Comparison of ENCODE assay signal across 1 cellular context in genomic region chr17:7252176-7253043, GRCh38.
TF ChIP-seq lines count a peak whose summit lies in the region.

TSS of gene ELP5 (plus strand) at chr17:7252215. CDS start at chr17:7252551, 336 bp downstream.

TF ChIP-seq in HEK293, 187 proteins besides CTCF, POLR2A, EP300 and RAD21 (continued from another document and continues in another):
- TF ChIP-seq PRDM2 (tag by site-specific recombination; IDR thresholded peaks at IDR 0.05; ENCODE audit: borderline replicate concordance) (no peak), SCRT2 (tag by site-specific recombination; IDR thresholded peaks at IDR 0.05) (0 out of 2 replicates have a peak, but pooled peaks have one; percentile 56), ZNF426 (tag by site-specific recombination; IDR thresholded peaks at IDR 0.05) (no peak), ZNF692 (tag by site-specific recombination; IDR thresholded peaks at IDR 0.05) (peak; percentile 96), ZNF211 (tag by site-specific recombination; IDR thresholded peaks at IDR 0.05; ENCODE audit: low read depth) (no peak), ZBTB48 (tag by site-specific recombination; IDR thresholded peaks at IDR 0.05) (peak; percentile 93), SP7 (tag by site-specific recombination; IDR thresholded peaks at IDR 0.05) (peak; percentile 85), ZNF19 (tag by site-specific recombination; IDR thresholded peaks at IDR 0.05; ENCODE audit: low read depth) (no peak), ZNF768 (tag by site-specific recombination; IDR thresholded peaks at IDR 0.05) (no peak), REPIN1 (tag by site-specific recombination; IDR thresholded peaks at IDR 0.05; ENCODE audit: low read depth) (0 out of 2 replicates have a peak, but pooled peaks have one; percentile 36), BCL11B (tag by site-specific recombination; IDR thresholded peaks at IDR 0.05; ENCODE audit: low read depth) (peak; percentile 83; the same call in 1 of the 2 replicates), ZEB2 (tag by site-specific recombination; IDR thresholded peaks at IDR 0.05) (peak; percentile 92), ZXDB (tag by site-specific recombination; IDR thresholded peaks at IDR 0.05) (peak; percentile 82), ZNF202 (tag by site-specific recombination; IDR thresholded peaks at IDR 0.05; ENCODE audit: borderline replicate concordance) (no peak), ZNF24 (tag by site-specific recombination; IDR thresholded peaks at IDR 0.05) (peak; percentile 93), KLF7 (tag by site-specific recombination; IDR thresholded peaks at IDR 0.05; ENCODE audit: borderline replicate concordance) (peak; percentile 64; the same call in 1 of the 2 replicates), GLI2 (tag by site-specific recombination; IDR thresholded peaks at IDR 0.05; ENCODE audit: borderline replicate concordance, low read depth) (no peak), SP2 (tag by site-specific recombination; IDR thresholded peaks at IDR 0.05) (peak; percentile 25; the same call in 1 of the 2 replicates), REST (tag by site-specific recombination; IDR thresholded peaks at IDR 0.05) (0 out of 2 replicates have a peak, but pooled peaks have one; percentile 26), ZNF677 (tag by site-specific recombination; IDR thresholded peaks at IDR 0.05) (no peak), ZNF514 (tag by site-specific recombination; IDR thresholded peaks at IDR 0.05) (no peak), MZF1 (tag by site-specific recombination; IDR thresholded peaks at IDR 0.05; ENCODE audit: borderline replicate concordance) (no peak), KLF1 (tag by site-specific recombination; IDR thresholded peaks at IDR 0.05) (no peak; the same call in 1 of the 2 replicates), ZNF623 (tag by site-specific recombination; IDR thresholded peaks at IDR 0.05) (no peak), ZNF707 (tag by site-specific recombination; IDR thresholded peaks at IDR 0.05) (no peak), ZFP37 (tag by site-specific recombination; IDR thresholded peaks at IDR 0.05) (peak; percentile 96), ZNF423 (tag by site-specific recombination; IDR thresholded peaks at IDR 0.05) (peak; percentile 61), ZNF670 (tag by site-specific recombination; IDR thresholded peaks at IDR 0.05; ENCODE audit: low read depth) (no peak)
- TF ChIP-seq, protein P1, sequence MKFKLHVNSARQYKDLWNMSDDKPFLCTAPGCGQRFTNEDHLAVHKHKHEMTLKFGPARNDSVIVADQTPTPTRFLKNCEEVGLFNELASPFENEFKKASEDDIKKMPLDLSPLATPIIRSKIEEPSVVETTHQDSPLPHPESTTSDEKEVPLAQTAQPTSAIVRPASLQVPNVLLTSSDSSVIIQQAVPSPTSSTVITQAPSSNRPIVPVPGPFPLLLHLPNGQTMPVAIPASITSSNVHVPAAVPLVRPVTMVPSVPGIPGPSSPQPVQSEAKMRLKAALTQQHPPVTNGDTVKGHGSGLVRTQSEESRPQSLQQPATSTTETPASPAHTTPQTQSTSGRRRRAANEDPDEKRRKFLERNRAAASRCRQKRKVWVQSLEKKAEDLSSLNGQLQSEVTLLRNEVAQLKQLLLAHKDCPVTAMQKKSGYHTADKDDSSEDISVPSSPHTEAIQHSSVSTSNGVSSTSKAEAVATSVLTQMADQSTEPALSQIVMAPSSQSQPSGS (tag by site-specific recombination; IDR thresholded peaks at IDR 0.05; ENCODE audit: low read depth): peak; percentile 99
- TF ChIP-seq, protein P2, sequence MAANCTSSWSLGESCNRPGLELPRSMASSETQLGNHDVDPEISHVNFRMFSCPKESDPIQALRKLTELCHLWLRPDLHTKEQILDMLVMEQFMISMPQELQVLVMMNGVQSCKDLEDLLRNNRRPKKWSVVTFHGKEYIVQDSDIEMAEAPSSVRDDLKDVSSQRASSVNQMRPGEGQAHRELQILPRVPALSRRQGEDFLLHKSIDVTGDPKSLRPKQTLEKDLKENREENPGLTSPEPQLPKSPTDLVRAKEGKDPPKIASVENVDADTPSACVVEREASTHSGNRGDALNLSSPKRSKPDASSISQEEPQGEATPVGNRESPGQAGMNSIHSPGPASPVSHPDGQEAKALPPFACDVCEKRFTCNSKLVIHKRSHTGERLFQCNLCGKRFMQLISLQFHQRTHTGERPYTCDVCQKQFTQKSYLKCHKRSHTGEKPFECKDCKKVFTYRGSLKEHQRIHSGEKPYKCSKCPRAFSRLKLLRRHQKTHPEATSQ (tag by site-specific recombination; IDR thresholded peaks at IDR 0.05): peak; percentile 78
- TF ChIP-seq, protein P3, sequence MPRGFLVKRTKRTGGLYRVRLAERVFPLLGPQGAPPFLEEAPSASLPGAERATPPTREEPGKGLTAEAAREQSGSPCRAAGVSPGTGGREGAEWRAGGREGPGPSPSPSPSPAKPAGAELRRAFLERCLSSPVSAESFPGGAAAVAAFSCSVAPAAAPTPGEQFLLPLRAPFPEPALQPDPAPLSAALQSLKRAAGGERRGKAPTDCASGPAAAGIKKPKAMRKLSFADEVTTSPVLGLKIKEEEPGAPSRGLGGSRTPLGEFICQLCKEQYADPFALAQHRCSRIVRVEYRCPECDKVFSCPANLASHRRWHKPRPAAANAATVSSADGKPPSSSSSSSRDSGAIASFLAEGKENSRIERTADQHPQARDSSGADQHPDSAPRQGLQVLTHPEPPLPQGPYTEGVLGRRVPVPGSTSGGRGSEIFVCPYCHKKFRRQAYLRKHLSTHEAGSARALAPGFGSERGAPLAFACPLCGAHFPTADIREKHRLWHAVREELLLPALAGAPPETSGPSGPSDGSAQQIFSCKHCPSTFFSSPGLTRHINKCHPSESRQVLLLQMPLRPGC (tag by site-specific recombination; IDR thresholded peaks at IDR 0.05): peak; percentile 79; the same call in 1 of the 2 replicates
- TF ChIP-seq, protein P4, sequence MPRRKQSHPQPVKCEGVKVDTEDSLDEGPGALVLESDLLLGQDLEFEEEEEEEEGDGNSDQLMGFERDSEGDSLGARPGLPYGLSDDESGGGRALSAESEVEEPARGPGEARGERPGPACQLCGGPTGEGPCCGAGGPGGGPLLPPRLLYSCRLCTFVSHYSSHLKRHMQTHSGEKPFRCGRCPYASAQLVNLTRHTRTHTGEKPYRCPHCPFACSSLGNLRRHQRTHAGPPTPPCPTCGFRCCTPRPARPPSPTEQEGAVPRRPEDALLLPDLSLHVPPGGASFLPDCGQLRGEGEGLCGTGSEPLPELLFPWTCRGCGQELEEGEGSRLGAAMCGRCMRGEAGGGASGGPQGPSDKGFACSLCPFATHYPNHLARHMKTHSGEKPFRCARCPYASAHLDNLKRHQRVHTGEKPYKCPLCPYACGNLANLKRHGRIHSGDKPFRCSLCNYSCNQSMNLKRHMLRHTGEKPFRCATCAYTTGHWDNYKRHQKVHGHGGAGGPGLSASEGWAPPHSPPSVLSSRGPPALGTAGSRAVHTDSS (tag by site-specific recombination; IDR thresholded peaks at IDR 0.05): peak; percentile 73
- TF ChIP-seq, protein P5, sequence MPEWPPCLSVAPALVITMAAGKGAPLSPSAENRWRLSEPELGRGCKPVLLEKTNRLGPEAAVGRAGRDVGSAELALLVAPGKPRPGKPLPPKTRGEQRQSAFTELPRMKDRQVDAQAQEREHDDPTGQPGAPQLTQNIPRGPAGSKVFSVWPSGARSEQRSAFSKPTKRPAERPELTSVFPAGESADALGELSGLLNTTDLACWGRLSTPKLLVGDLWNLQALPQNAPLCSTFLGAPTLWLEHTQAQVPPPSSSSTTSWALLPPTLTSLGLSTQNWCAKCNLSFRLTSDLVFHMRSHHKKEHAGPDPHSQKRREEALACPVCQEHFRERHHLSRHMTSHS (tag by site-specific recombination; IDR thresholded peaks at IDR 0.05): no peak
- TF ChIP-seq, protein P6, sequence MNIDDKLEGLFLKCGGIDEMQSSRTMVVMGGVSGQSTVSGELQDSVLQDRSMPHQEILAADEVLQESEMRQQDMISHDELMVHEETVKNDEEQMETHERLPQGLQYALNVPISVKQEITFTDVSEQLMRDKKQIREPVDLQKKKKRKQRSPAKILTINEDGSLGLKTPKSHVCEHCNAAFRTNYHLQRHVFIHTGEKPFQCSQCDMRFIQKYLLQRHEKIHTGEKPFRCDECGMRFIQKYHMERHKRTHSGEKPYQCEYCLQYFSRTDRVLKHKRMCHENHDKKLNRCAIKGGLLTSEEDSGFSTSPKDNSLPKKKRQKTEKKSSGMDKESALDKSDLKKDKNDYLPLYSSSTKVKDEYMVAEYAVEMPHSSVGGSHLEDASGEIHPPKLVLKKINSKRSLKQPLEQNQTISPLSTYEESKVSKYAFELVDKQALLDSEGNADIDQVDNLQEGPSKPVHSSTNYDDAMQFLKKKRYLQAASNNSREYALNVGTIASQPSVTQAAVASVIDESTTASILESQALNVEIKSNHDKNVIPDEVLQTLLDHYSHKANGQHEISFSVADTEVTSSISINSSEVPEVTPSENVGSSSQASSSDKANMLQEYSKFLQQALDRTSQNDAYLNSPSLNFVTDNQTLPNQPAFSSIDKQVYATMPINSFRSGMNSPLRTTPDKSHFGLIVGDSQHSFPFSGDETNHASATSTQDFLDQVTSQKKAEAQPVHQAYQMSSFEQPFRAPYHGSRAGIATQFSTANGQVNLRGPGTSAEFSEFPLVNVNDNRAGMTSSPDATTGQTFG (tag by site-specific recombination; IDR thresholded peaks at IDR 0.05; ENCODE audit: borderline replicate concordance): no peak
